In the genomic region with DNA sequence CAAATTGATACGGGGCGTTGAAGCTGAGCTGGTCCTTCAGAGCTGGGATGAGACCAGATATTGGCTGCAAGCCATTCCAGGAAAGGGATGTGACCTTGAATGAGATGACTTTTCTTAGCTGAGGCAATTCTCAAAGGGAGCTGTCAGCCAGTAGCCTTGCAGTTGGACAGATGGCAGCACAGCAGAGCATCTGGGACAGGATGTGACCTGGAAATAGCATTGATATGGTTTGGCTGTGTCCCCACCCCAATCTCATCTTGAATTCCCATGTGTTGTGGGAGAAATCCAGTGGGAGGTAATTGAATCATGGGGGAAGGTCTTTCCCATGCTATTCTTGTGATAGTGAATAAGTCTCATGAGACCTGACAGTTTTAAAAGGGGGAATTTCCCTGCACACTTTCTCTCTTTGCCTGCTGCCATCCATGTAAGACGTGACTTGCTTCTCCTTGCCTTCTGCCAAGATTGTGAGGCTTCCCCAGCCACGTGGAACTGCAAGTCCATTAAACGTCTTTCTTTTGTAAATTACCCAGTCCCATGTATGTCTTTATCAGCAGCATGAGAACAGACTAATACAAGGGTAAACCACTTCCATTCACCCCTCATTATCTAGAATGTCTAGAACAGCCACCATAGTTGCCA, we compare ENCODE assay signal across 1 cellular context.
TF ChIP-seq lines count a peak whose summit lies in the region.

No MANE protein-coding gene starts in this region.

TF ChIP-seq in K562, 482 proteins besides CTCF, POLR2A, EP300 and RAD21:
- TF ChIP-seq ZNF3 (CRISPR knock-in tag; IDR thresholded peaks at IDR 0.05): no peak
- peak; percentile 92 for TF ChIP-seq ZNF431 (CRISPR knock-in tag; IDR thresholded peaks at IDR 0.05)
